16 cellular contexts compared by ENCODE assay signal in genomic region chr20:1418335-1418734, GRCh38. TPM values are rescaled to one million over a fixed set of nuclear protein-coding genes. Genes with fewer than 3 reads are reported as not detected.
DNase-seq lines count a peak whose midpoint lies in the region; ATAC-seq, FAIRE-seq and TF ChIP-seq lines count a peak whose summit lies in the region.
"Had no signal": no experiment of that assay in that cellular context is flagged by ENCODE, and none has a peak within 500 bp of the region (broad histone marks: within the 10 kb centered on the region; RNA-seq: fewer than 3 reads in every experiment).

No MANE protein-coding gene starts in this region.

- DNase-seq in EH (ENCODE audit: low read depth) (peak; percentile 85), endothelial cell of umbilical vein (ENCODE audit: low read depth, low spot score) (peak; percentile 65), mesenchymal stem cell (peak; percentile 82), NAMALWA (ENCODE audit: low spot score) (no peak), lower lobe of right lung (no peak), NCI-H345 treated with DMSO at 0.1 percent for 48 hours (lab: John Stamatoyannopoulos, UW; ENCODE audit: unreplicated experiment) (no peak)
- DNase-seq: activated CD4-positive, alpha-beta T cell treated with anti-CD3 and anti-CD28 coated beads, Interleukin-2, amount 50 U/mL, for 48 hours; AML-193; colonic mucosa; SHP77; stimulated activated CD4-positive, alpha-beta T cell treated with anti-CD3 and anti-CD28 coated beads, Interleukin-4, amount 100 ng/mL, for 24 hours had no signal

- no peak overlapping the region for H2BK15ac ChIP-seq in mesenchymal stem cell (ENCODE audit: low read depth, poor library complexity, severe bottlenecking)

- H3K14ac ChIP-seq in mesenchymal stem cell (ENCODE audit: low read length in 2 of 2), result no peak overlapping the region

- H3K18ac ChIP-seq in mesenchymal stem cell (ENCODE audit: low read depth in 1 of 2, low read length in 2 of 2), result peak overlapping the region; percentile 18 to 49

- peaks cover 31% of the 10 kb centered on the region for H3K4me1 ChIP-seq in endothelial cell of umbilical vein (ENCODE audit: control insufficient read depth, extremely low read depth, insufficient read depth, low read length)
- peaks cover 16% of the 10 kb centered on the region for H3K4me1 ChIP-seq in mesenchymal stem cell (ENCODE audit: control insufficient read depth, insufficient read depth, low read depth, low read length)
- no peaks in the 10 kb centered on the region for H3K4me1 ChIP-seq in lower lobe of right lung
- H3K4me1 ChIP-seq: colonic mucosa, tibial nerve had no signal

- no peak overlapping the region for H2BK5ac ChIP-seq in mesenchymal stem cell (ENCODE audit: low read depth, low read length, poor library complexity, severe bottlenecking)

- H4K20me1 ChIP-seq in endothelial cell of umbilical vein (replicated peaks; ENCODE audit: control insufficient read depth, extremely low read depth, insufficient read depth, low read length), result no peaks in the 10 kb centered on the region

- no TSS peak for BruUV-seq in endothelial cell of umbilical vein (replicated peaks; lab: Mats Ljungman, UMichigan)

- POLR2A ChIA-PET in endothelial cell of umbilical vein (lab: Charles Lee), result interaction anchor here (0.7 kb wide), 1 partner anchor 29 kb away, joined by 3 read pairs; no protein-coding TSS in a partner anchor

- no peaks in the 10 kb centered on the region for H3K79me2 ChIP-seq in endothelial cell of umbilical vein (ENCODE audit: control insufficient read depth, insufficient read depth, low read length)

- no peak overlapping the region for H3K23ac ChIP-seq in mesenchymal stem cell (ENCODE audit: low read length in 2 of 2)

- intact Hi-C loops in endothelial cell of umbilical vein (cut with micrococcal nuclease), result loop anchor here (1.0 kb wide), 1 partner anchor 16 kb away; no protein-coding TSS in a partner anchor
- intact Hi-C loops in lower lobe of right lung (cut with DNase I), result no loop called here

- H4K8ac ChIP-seq in mesenchymal stem cell (ENCODE audit: low read length), result peak overlapping the region; percentile 19

- no peaks in the 10 kb centered on the region for H3K36me3 ChIP-seq in endothelial cell of umbilical vein (ENCODE audit: control insufficient read depth in 2 of 2, extremely low read depth in 1 of 2, insufficient read depth in 2 of 2, low read length in 2 of 2)
- no peaks in the 10 kb centered on the region for H3K36me3 ChIP-seq in mesenchymal stem cell (ENCODE audit: control insufficient read depth in 1 of 2, insufficient read depth in 2 of 2, low read depth in 1 of 2, low read length in 2 of 2)
- H3K36me3 ChIP-seq in lower lobe of right lung, result no peaks in the 10 kb centered on the region
- H3K36me3 ChIP-seq: colonic mucosa, tibial nerve had no signal

- peak overlapping the region; percentile 42 for H3K27ac ChIP-seq in endothelial cell of umbilical vein (ENCODE audit: insufficient read depth, low read depth, low read length)
- no peak overlapping the region for H3K27ac ChIP-seq in mesenchymal stem cell (ENCODE audit: low read length, poor library complexity, severe bottlenecking)
- no peak overlapping the region for H3K27ac ChIP-seq in lower lobe of right lung
- H3K27ac ChIP-seq: colonic mucosa, tibial nerve had no signal

- FAIRE-seq in endothelial cell of umbilical vein (lab: Jason Lieb, UNC), result peak; percentile 85

- dilution Hi-C loops in endothelial cell of umbilical vein (cut with MboI; ENCODE audit: extremely low pct_ligation_motif_present, low sequenced_read_pairs), result no loop called here

- H3K4ac ChIP-seq in mesenchymal stem cell (ENCODE audit: low read depth in 1 of 2, low read length in 2 of 2), result no peak overlapping the region

- 36% methylated on average over 3 of the region's 3 CpGs for WGBS in mesenchymal stem cell

- H3K9me3 ChIP-seq in endothelial cell of umbilical vein (replicated peaks; ENCODE audit: control insufficient read depth, insufficient read depth, low read length) (peaks cover 3% of the 10 kb centered on the region), mesenchymal stem cell (ENCODE audit: control insufficient read depth, low read length) (peaks cover 17% of the 10 kb centered on the region), lower lobe of right lung (no peaks in the 10 kb centered on the region)
- H3K9me3 ChIP-seq: colonic mucosa had no signal

- TF ChIP-seq POLR2A in endothelial cell of umbilical vein (IDR thresholded peaks at IDR 0.05; ENCODE audit: low read depth, low read length), result no peak

- H2BK120ac ChIP-seq in mesenchymal stem cell (ENCODE audit: low read depth, low read length), result no peak overlapping the region

- H2BK12ac ChIP-seq in mesenchymal stem cell (ENCODE audit: low read length in 2 of 2), result no peak overlapping the region

- ATAC-seq in lower lobe of right lung (no peak), HG03565 (IDR thresholded peaks at IDR 0.05; ENCODE audit: unreplicated experiment) (no peak)
- ATAC-seq: esophagus mucosa, sciatic nerve had no signal

- peak overlapping the region; percentile 66 for H4K91ac ChIP-seq in mesenchymal stem cell (ENCODE audit: low read length)

- no peak for TF ChIP-seq CTCF in endothelial cell of umbilical vein (IDR thresholded peaks at IDR 0.05; ENCODE audit: extremely low read depth in 1 of 2, insufficient read depth in 1 of 2, low read depth in 1 of 2, low read length in 2 of 2)
- TF ChIP-seq CTCF in lower lobe of right lung (IDR thresholded peaks at IDR 0.05), result no peak

- no peaks in the 10 kb centered on the region for H3K79me1 ChIP-seq in mesenchymal stem cell (replicated peaks; ENCODE audit: low read length, poor library complexity, severe bottlenecking)

- CTCF ChIA-PET in endothelial cell of umbilical vein (lab: Charles Lee), result interaction anchor here (0.8 to 0.9 kb wide), 6 partner anchors 9 to 25 kb away, joined by 3 to 6 read pairs (median 4); partner anchors contain the start of gene FKBP1A

- H3K27me3 ChIP-seq in endothelial cell of umbilical vein (ENCODE audit: control insufficient read depth in 2 of 2, insufficient read depth in 2 of 2, low read length in 2 of 2) (no peaks in the 10 kb centered on the region), mesenchymal stem cell (ENCODE audit: control insufficient read depth in 1 of 2, insufficient read depth in 1 of 2, low read length in 2 of 2) (no peaks in the 10 kb centered on the region), lower lobe of right lung (ENCODE audit: low read depth) (no peaks in the 10 kb centered on the region)
- H3K27me3 ChIP-seq: colonic mucosa had no signal

- H3K9ac ChIP-seq in endothelial cell of umbilical vein (replicated peaks; ENCODE audit: extremely low read depth, insufficient read depth, low read length), result no peak overlapping the region
- no peak overlapping the region for H3K9ac ChIP-seq in mesenchymal stem cell (ENCODE audit: low read length)

- H2AK5ac ChIP-seq in mesenchymal stem cell (ENCODE audit: low read length, severe bottlenecking), result no peak overlapping the region

- H3K4me2 ChIP-seq in endothelial cell of umbilical vein (ENCODE audit: insufficient read depth, low read length), result peak overlapping the region; percentile 37
- H3K4me2 ChIP-seq in mesenchymal stem cell (ENCODE audit: low read length, poor library complexity, severe bottlenecking), result no peak overlapping the region

- H2AFZ ChIP-seq in endothelial cell of umbilical vein (ENCODE audit: low read depth, low read length) (peak overlapping the region; percentile 61), mesenchymal stem cell (ENCODE audit: low read depth, low read length) (peak overlapping the region; percentile 42)

- H3K4me3 ChIP-seq in endothelial cell of umbilical vein (replicated peaks in 1 of 3; ENCODE audit: insufficient read depth in 1 of 3, low read depth in 1 of 3, low read length in 3 of 3), result no peak overlapping the region
- no peak overlapping the region for H3K4me3 ChIP-seq in mesenchymal stem cell (ENCODE audit: insufficient read depth in 1 of 2, low read depth in 1 of 2, low read length in 2 of 2)
- H3K4me3 ChIP-seq in lower lobe of right lung, result no peak overlapping the region
- H3K4me3 ChIP-seq: colonic mucosa, tibial nerve had no signal

- H3K9me1 ChIP-seq in endothelial cell of umbilical vein (replicated peaks; ENCODE audit: control insufficient read depth, extremely low read depth, insufficient read depth, low read length), result no peaks in the 10 kb centered on the region

TF ChIP-seq in PFSK-1, 5 proteins besides CTCF, POLR2A, EP300 and RAD21 (continues in another document):
- peak; percentile 65; the same call in 1 of the 2 replicates for TF ChIP-seq TAF1 (IDR thresholded peaks at IDR 0.05; ENCODE audit: borderline replicate concordance, insufficient read depth, low read length)

TF ChIP-seq in endothelial cell of umbilical vein, 7 proteins besides CTCF, POLR2A, EP300 and RAD21 (continues in another document):
- TF ChIP-seq GATA2 (IDR thresholded peaks at IDR 0.05; ENCODE audit: insufficient read depth, insufficient read length, low read depth, low read length), result no peak
- TF ChIP-seq EZH2 (IDR thresholded peaks at IDR 0.05; ENCODE audit: borderline replicate concordance, low read depth, low read length, severe bottlenecking), result no peak
- TF ChIP-seq MYC (IDR thresholded peaks at IDR 0.05; ENCODE audit: low read depth, low read length), result no peak

RNA-seq across cellular contexts. Expression of gene FKBP1A, which starts 25.5 kb away (rescaled TPM):
- 322 TPM for polyA plus RNA-seq in PFSK-1 (2012; ENCODE audit: insufficient read length, low read depth)
- total RNA-seq in endothelial cell of umbilical vein (968 and 982 TPM in 2 replicates), lower lobe of right lung (291 TPM)
- polyA plus RNA-seq in endothelial cell of umbilical vein, result 1,861 and 1,972 TPM in 2 replicates
- polyA plus RNA-seq in endothelial cell of umbilical vein (2011; cell fraction: cytosol; rRNA removed), result 1,632 and 1,874 TPM in 2 replicates
- 571 and 678 TPM in 2 replicates for polyA plus RNA-seq in endothelial cell of umbilical vein (2011; cell fraction: nucleus; rRNA removed)
- polyA plus RNA-seq in endothelial cell of umbilical vein (2012), result 1,466 and 1,504 TPM in 2 replicates
- polyA minus RNA-seq in endothelial cell of umbilical vein, result 1,622 and 1,688 TPM in 2 replicates
- 59.7 TPM for polyA minus RNA-seq in endothelial cell of umbilical vein (2011; cell fraction: cytosol; rRNA and poly(A)+ RNA removed)
- polyA minus RNA-seq in endothelial cell of umbilical vein (2011; cell fraction: nucleus; rRNA and poly(A)+ RNA removed), result 209 and 300 TPM in 2 replicates
- polyA plus RNA-seq in mesenchymal stem cell (2013, experiment 1 of 2), result 511 TPM
- 515 TPM for polyA plus RNA-seq in mesenchymal stem cell (2013, experiment 2 of 2)

RNA-seq across cellular contexts. Expression of gene NSFL1C, which starts 48.3 kb away (rescaled TPM):
- polyA plus RNA-seq in PFSK-1 (2012; ENCODE audit: insufficient read length, low read depth), result 119 TPM
- total RNA-seq in endothelial cell of umbilical vein (95.7 and 107 TPM in 2 replicates), lower lobe of right lung (73.8 TPM)
- 26.0 and 27.3 TPM in 2 replicates for polyA plus RNA-seq in endothelial cell of umbilical vein
- 30.0 and 35.5 TPM in 2 replicates for polyA plus RNA-seq in endothelial cell of umbilical vein (2011; cell fraction: cytosol; rRNA removed)
- polyA plus RNA-seq in endothelial cell of umbilical vein (2011; cell fraction: nucleus; rRNA removed), result 70.9 and 78.9 TPM in 2 replicates
- 88.1 and 119 TPM in 2 replicates for polyA plus RNA-seq in endothelial cell of umbilical vein (2012)
- 37.1 and 37.5 TPM in 2 replicates for polyA minus RNA-seq in endothelial cell of umbilical vein
- polyA minus RNA-seq in endothelial cell of umbilical vein (2011; cell fraction: cytosol; rRNA and poly(A)+ RNA removed), result 10.5 TPM
- 64.1 and 74.2 TPM in 2 replicates for polyA minus RNA-seq in endothelial cell of umbilical vein (2011; cell fraction: nucleus; rRNA and poly(A)+ RNA removed)
- polyA plus RNA-seq in mesenchymal stem cell (2013, experiment 1 of 2), result 50.4 TPM
- polyA plus RNA-seq in mesenchymal stem cell (2013, experiment 2 of 2), result 52.6 TPM

Comparison
In these comparisons a context has a peak if more than half of its experiments do, and no peak if none do; other contexts are left out.
1. DNase-seq: peak in EH (single experiment), endothelial cell of umbilical vein (single experiment) and mesenchymal stem cell (single experiment); none in NAMALWA (single experiment), lower lobe of right lung (single experiment) and NCI-H345 treated with DMSO at 0.1 percent for 48 hours (single experiment).